Comparison of ENCODE assay signal across 11 cellular contexts in the genomic region with DNA sequence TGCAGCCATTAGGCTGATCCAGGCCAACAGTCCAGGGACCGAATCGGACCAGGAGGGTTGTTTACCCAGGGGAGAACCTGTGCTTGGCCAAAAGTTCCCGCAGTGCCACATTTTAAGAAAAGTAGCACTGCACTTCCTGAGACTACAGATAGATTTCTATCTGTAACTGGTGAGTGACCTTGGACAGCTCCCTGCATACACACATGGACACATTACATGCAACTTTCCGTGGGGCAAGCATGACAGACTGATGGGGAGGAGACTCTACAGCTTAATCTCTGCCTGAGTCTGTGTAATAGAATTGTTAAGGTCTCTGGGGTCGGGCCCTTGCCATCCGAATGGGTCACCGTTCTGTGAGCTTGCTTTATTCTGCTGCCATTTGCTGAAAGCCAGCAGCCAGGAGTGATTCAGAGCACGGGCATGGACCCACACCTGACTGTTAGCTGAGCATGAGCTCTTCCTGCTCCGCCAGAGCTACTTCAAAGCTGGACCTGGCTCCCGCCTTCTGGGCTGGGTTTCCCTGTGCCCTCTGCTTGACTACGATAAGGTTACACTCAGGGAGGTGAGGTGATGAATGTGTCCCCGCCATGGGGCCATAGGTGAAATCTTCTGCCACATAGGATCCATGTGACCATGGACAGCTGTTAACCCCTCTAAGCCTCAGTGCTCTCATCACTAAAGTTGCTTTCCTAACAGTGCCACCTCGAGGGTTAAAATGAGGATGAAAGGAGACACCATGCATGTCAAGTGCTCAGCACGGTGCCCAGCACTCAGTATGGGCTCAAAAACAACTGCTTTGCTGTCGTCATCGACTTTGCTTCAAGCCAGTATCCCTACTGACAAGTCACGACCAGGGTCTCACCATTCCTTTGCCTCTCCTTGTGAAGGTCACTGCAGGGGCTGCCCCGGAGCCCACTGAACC.
DNase-seq lines count a peak whose midpoint lies in the region; ATAC-seq and TF ChIP-seq lines count a peak whose summit lies in the region.
"Had no signal": no experiment of that assay in that cellular context is flagged by ENCODE, and none has a peak within 500 bp of the region (broad histone marks: within the 10 kb centered on the region; RNA-seq: fewer than 3 reads in every experiment).

No MANE protein-coding gene starts in this region.

- no peak for TF ChIP-seq POLR2A in NB4 (IDR thresholded peaks at IDR 0.05; ENCODE audit: extremely low read depth, insufficient read length)

- CTCF ChIA-PET in WTC11 (lab: Charles Lee), result interaction anchor here (1.0 to 1.7 kb wide), 6 partner anchors 18 to 220 kb away, joined by 3 to 9 read pairs (median 4); no protein-coding TSS in a partner anchor

- no peak overlapping the region for H3K4me3 Mint-ChIP-seq in WTC11
- no peak overlapping the region for H3K4me3 Mint-ChIP-seq in activated T-helper 17 cell treated with anti-CD3 and anti-CD28 coated beads, Interleukin-2, amount 50 U/mL, for 72 hours
- H3K4me3 Mint-ChIP-seq: natural killer cell had no signal

- TF ChIP-seq CTCF in GM12865 (IDR thresholded peaks at IDR 0.05; ENCODE audit: insufficient read depth, low read depth, low read length, missing control alignments) (no peak), NB4 (IDR thresholded peaks at IDR 0.05; ENCODE audit: low read depth, low read length) (no peak), WTC11 (IDR thresholded peaks at IDR 0.05) (no peak), GM20000 (IDR thresholded peaks at IDR 0.05; ENCODE audit: extremely low read depth, missing control alignments) (no peak)

- peaks cover 12% of the 10 kb centered on the region for H3K4me1 Mint-ChIP-seq in WTC11
- peaks cover 5% of the 10 kb centered on the region for H3K4me1 Mint-ChIP-seq in activated T-helper 17 cell treated with anti-CD3 and anti-CD28 coated beads, Interleukin-2, amount 50 U/mL, for 72 hours
- H3K4me1 Mint-ChIP-seq: natural killer cell had no signal

- POLR2A ChIA-PET in WTC11 (lab: Charles Lee), result no interaction called here

- peak; percentile 71 for ATAC-seq in WTC11
- ATAC-seq in activated T-helper 17 cell treated with anti-CD3 and anti-CD28 coated beads, Interleukin-2, amount 50 U/mL, for 72 hours (replicated peaks), result no peak
- ATAC-seq: natural killer cell had no signal

- DNase-seq in GM12865 (ENCODE audit: low read depth) (peak; percentile 12), NB4 (ENCODE audit: low read depth) (peak; percentile 32), WTC11 (ENCODE audit: low spot score) (no peak), iris pigment epithelial cell (ENCODE audit: low read depth) (peak; percentile 42), hepatic stellate cell (ENCODE audit: low spot score) (no peak), GM20000 (ENCODE audit: low spot score) (no peak)
- no peak for DNase-seq in stimulated activated CD4-positive, alpha-beta T cell treated with anti-CD3 and anti-CD28 coated beads, Interleukin-12 subunit alpha, Interleukin-12 subunit beta, amount 100 ng/mL, for 4 hours
- DNase-seq: natural killer cell, NCI-H446 treated with DMSO at 0.1 percent for 48 hours, stomach had no signal

- H3K27ac Mint-ChIP-seq in WTC11, result no peak overlapping the region
- no peak overlapping the region for H3K27ac Mint-ChIP-seq in activated T-helper 17 cell treated with anti-CD3 and anti-CD28 coated beads, Interleukin-2, amount 50 U/mL, for 72 hours
- H3K27ac Mint-ChIP-seq: natural killer cell had no signal

- H3K36me3 Mint-ChIP-seq in WTC11, result no peaks in the 10 kb centered on the region
- no peaks in the 10 kb centered on the region for H3K36me3 Mint-ChIP-seq in activated T-helper 17 cell treated with anti-CD3 and anti-CD28 coated beads, Interleukin-2, amount 50 U/mL, for 72 hours (ENCODE audit: low read depth)
- H3K36me3 Mint-ChIP-seq: natural killer cell had no signal

- H3K27me3 Mint-ChIP-seq in WTC11 (ENCODE audit: low read depth), result peaks cover 19% of the 10 kb centered on the region
- peaks cover 30% of the 10 kb centered on the region for H3K27me3 Mint-ChIP-seq in activated T-helper 17 cell treated with anti-CD3 and anti-CD28 coated beads, Interleukin-2, amount 50 U/mL, for 72 hours

- H3K4me3 ChIP-seq in GM12865 (ENCODE audit: low read depth, low read length), result no peak overlapping the region
- no peak overlapping the region for H3K4me3 ChIP-seq in NB4 (ENCODE audit: low read depth, low read length)
- H3K4me3 ChIP-seq: stomach had no signal

- 0 out of 2 replicates have a peak, but pooled peaks cover 3% of the 10 kb centered on the region for H3K9me3 Mint-ChIP-seq in WTC11
- no peaks in the 10 kb centered on the region for H3K9me3 Mint-ChIP-seq in activated T-helper 17 cell treated with anti-CD3 and anti-CD28 coated beads, Interleukin-2, amount 50 U/mL, for 72 hours
- H3K9me3 Mint-ChIP-seq: natural killer cell had no signal

TF ChIP-seq in WTC11, 78 proteins besides CTCF, POLR2A, EP300 and RAD21:
- TF ChIP-seq GTF2I (CRISPR knock-in tag; conservative IDR thresholded peaks at IDR 0.05) (no peak), ZNF138 (CRISPR knock-in tag; conservative IDR thresholded peaks at IDR 0.05) (no peak)
- TF ChIP-seq, protein P1, sequence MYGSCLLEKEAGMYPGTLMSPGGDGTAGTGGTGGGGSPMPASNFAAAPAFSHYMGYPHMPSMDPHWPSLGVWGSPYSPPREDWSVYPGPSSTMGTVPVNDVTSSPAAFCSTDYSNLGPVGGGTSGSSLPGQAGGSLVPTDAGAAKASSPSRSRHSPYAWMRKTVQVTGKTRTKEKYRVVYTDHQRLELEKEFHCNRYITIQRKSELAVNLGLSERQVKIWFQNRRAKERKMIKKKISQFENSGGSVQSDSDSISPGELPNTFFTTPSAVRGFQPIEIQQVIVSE (CRISPR knock-in tag; IDR thresholded peaks at IDR 0.05; ENCODE audit: borderline replicate concordance), result no peak
- TF ChIP-seq, protein P2, sequence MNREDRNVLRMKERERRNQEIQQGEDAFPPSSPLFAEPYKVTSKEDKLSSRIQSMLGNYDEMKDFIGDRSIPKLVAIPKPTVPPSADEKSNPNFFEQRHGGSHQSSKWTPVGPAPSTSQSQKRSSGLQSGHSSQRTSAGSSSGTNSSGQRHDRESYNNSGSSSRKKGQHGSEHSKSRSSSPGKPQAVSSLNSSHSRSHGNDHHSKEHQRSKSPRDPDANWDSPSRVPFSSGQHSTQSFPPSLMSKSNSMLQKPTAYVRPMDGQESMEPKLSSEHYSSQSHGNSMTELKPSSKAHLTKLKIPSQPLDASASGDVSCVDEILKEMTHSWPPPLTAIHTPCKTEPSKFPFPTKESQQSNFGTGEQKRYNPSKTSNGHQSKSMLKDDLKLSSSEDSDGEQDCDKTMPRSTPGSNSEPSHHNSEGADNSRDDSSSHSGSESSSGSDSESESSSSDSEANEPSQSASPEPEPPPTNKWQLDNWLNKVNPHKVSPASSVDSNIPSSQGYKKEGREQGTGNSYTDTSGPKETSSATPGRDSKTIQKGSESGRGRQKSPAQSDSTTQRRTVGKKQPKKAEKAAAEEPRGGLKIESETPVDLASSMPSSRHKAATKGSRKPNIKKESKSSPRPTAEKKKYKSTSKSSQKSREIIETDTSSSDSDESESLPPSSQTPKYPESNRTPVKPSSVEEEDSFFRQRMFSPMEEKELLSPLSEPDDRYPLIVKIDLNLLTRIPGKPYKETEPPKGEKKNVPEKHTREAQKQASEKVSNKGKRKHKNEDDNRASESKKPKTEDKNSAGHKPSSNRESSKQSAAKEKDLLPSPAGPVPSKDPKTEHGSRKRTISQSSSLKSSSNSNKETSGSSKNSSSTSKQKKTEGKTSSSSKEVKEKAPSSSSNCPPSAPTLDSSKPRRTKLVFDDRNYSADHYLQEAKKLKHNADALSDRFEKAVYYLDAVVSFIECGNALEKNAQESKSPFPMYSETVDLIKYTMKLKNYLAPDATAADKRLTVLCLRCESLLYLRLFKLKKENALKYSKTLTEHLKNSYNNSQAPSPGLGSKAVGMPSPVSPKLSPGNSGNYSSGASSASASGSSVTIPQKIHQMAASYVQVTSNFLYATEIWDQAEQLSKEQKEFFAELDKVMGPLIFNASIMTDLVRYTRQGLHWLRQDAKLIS (CRISPR knock-in tag; IDR thresholded peaks at IDR 0.05; ENCODE audit: borderline replicate concordance), result no peak

Comparison
In these comparisons a context has a peak if more than half of its experiments do, and no peak if none do; other contexts are left out.
1. DNase-seq: peak in GM12865 (single experiment), NB4 (single experiment) and iris pigment epithelial cell (single experiment); none in WTC11 (single experiment), stimulated activated CD4-positive, alpha-beta T cell treated with anti-CD3 and anti-CD28 coated beads, Interleukin-12 subunit alpha, Interleukin-12 subunit beta, amount 100 ng/mL, for 4 hours (single experiment), hepatic stellate cell (single experiment) and GM20000 (single experiment).